8 cellular contexts compared by ENCODE assay signal in the genomic region with DNA sequence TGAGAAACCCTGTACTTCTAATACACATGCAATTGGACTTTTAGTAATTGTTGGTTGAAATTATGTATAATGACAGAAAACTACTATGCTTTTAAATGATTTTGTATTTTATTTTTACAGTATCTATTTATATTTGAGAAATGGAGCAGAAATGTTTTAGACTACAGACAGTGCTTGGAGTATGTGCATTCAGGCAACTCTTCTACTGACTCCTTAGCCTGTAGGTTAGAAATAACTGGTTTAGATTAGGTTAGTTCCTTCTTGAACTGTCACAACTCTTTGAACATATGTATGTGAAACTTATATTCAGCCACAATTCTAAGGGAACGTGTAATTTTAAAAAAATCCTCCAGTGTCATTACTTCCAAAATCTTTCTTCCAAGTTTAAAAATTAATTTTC. TPM values are rescaled to one million over a fixed set of nuclear protein-coding genes. Genes with fewer than 3 reads are reported as not detected.
A peak's percentile ranks its signal among the peaks of the same experiment; 100 is the strongest.
DNase-seq lines count a peak whose midpoint lies in the region; ATAC-seq, FAIRE-seq and TF ChIP-seq lines count a peak whose summit lies in the region.

No MANE protein-coding gene starts in this region.

- H3K4me3 ChIP-seq in A549: peak overlapping the region; percentile 94
- H3K4me3 ChIP-seq in mesenchymal stem cell (ENCODE audit: insufficient read depth in 1 of 2, low read depth in 1 of 2, low read length in 2 of 2): peak overlapping the region in 1 of 2 experiments; percentile 93

- H2BK5ac ChIP-seq in mesenchymal stem cell (ENCODE audit: low read depth, low read length, poor library complexity, severe bottlenecking): no peak overlapping the region

- H3K79me1 ChIP-seq in mesenchymal stem cell (replicated peaks; ENCODE audit: low read length, poor library complexity, severe bottlenecking): peaks cover 4% of the 10 kb centered on the region

- no peak for FAIRE-seq in A549 (lab: Jason Lieb, UNC)

- no peaks in the 10 kb centered on the region for H3K9me3 Mint-ChIP-seq in HFFc6
- H3K9me3 Mint-ChIP-seq in activated naive CD4-positive, alpha-beta T cell treated with anti-CD3 and anti-CD28 coated beads, Interleukin-2, amount 50 U/mL, for 72 hours: no peaks in the 10 kb centered on the region

- no peak for TF ChIP-seq POLR2A in A549 (IDR thresholded peaks at IDR 0.05; ENCODE audit: low read length)

- no peak for TF ChIP-seq EP300 in A549 (IDR thresholded peaks at IDR 0.05)

- 41% methylated on average over 1 of the region's 1 CpG for WGBS in A549 (ENCODE audit: missing lambda C conversion rate)
- WGBS in mesenchymal stem cell: 74% methylated on average over 1 of the region's 1 CpG

- H4K91ac ChIP-seq in mesenchymal stem cell (ENCODE audit: low read length): no peak overlapping the region

- no peaks in the 10 kb centered on the region for H3K27me3 ChIP-seq in mesenchymal stem cell (ENCODE audit: control insufficient read depth in 1 of 2, insufficient read depth in 1 of 2, low read length in 2 of 2)

- H3K23ac ChIP-seq in mesenchymal stem cell (ENCODE audit: low read length in 2 of 2): no peak overlapping the region

- CTCF ChIA-PET in A549 (lab: Yijun Ruan, JAX): no interaction called here

- no peak overlapping the region for H3K27ac Mint-ChIP-seq in HFFc6
- peak overlapping the region; percentile 89 to 92 for H3K27ac Mint-ChIP-seq in activated naive CD4-positive, alpha-beta T cell treated with anti-CD3 and anti-CD28 coated beads, Interleukin-2, amount 50 U/mL, for 72 hours

- H3K36me3 Mint-ChIP-seq in HFFc6 (ENCODE audit: low read depth): peaks cover 18% of the 10 kb centered on the region
- peaks cover 12 to 29% of the 10 kb centered on the region in 2 donors for H3K36me3 Mint-ChIP-seq in activated naive CD4-positive, alpha-beta T cell treated with anti-CD3 and anti-CD28 coated beads, Interleukin-2, amount 50 U/mL, for 72 hours

- peak overlapping the region; percentile 98 for H3K9ac ChIP-seq in mesenchymal stem cell (ENCODE audit: low read length)

- H2BK12ac ChIP-seq in mesenchymal stem cell (ENCODE audit: low read length in 2 of 2): no peak overlapping the region

- H2AFZ ChIP-seq in mesenchymal stem cell (ENCODE audit: low read depth, low read length): no peak overlapping the region

- no peak overlapping the region for H2AK5ac ChIP-seq in mesenchymal stem cell (ENCODE audit: low read length, severe bottlenecking)

- TF ChIP-seq RAD21 in A549 (conservative IDR thresholded peaks at IDR 0.05 in 1 of 2, IDR thresholded peaks at IDR 0.05 in 1 of 2): no peak

- no peak overlapping the region for H3K14ac ChIP-seq in mesenchymal stem cell (ENCODE audit: low read length in 2 of 2)

- H3K36me3 ChIP-seq in mesenchymal stem cell (ENCODE audit: control insufficient read depth in 1 of 2, insufficient read depth in 2 of 2, low read depth in 1 of 2, low read length in 2 of 2): no peaks in the 10 kb centered on the region

- no peak overlapping the region for H4K8ac ChIP-seq in mesenchymal stem cell (ENCODE audit: low read length)

- peak overlapping the region; percentile 91 for H3K4me2 ChIP-seq in A549
- no peak overlapping the region for H3K4me2 ChIP-seq in mesenchymal stem cell (ENCODE audit: low read length, poor library complexity, severe bottlenecking)

- no peak overlapping the region for H3K18ac ChIP-seq in mesenchymal stem cell (ENCODE audit: low read depth in 1 of 2, low read length in 2 of 2)

- H2BK15ac ChIP-seq in mesenchymal stem cell (ENCODE audit: low read depth, poor library complexity, severe bottlenecking): no peak overlapping the region

- TF ChIP-seq CTCF in A549 (IDR thresholded peaks at IDR 0.05): no peak
- no peak for TF ChIP-seq CTCF in HFFc6 (IDR thresholded peaks at IDR 0.05)

- H3K4me1 ChIP-seq in A549 (peaks cover 54% of the 10 kb centered on the region; the same call in 2 of the 3 replicates), mesenchymal stem cell (ENCODE audit: control insufficient read depth, insufficient read depth, low read depth, low read length) (no peaks in the 10 kb centered on the region)

- H3K9me3 ChIP-seq in A549: no peaks in the 10 kb centered on the region
- H3K9me3 ChIP-seq in mesenchymal stem cell (ENCODE audit: control insufficient read depth, low read length): no peaks in the 10 kb centered on the region

- DNase-seq in A549 (ENCODE audit: low read depth in 1 of 2, low spot score in 1 of 2) (no peak), HFFc6 (no peak), mesenchymal stem cell (no peak), NCI-H524 treated with DMSO at 0.1 percent for 48 hours (lab: John Stamatoyannopoulos, UW) (no peak), ecto neural progenitor cell (ENCODE audit: low spot score) (no peak), GM03348 (ENCODE audit: low spot score) (no peak)
- no peak for DNase-seq in activated naive CD4-positive, alpha-beta T cell treated with anti-CD3 and anti-CD28 coated beads, Interleukin-2, amount 50 U/mL, for 72 hours (ENCODE audit: low spot score in 2 of 2)

- H3K27me3 Mint-ChIP-seq in HFFc6 (ENCODE audit: insufficient read depth): peaks cover 3% of the 10 kb centered on the region

- peak overlapping the region; percentile 96 for H3K4me3 Mint-ChIP-seq in HFFc6

- H2BK120ac ChIP-seq in mesenchymal stem cell (ENCODE audit: low read depth, low read length): no peak overlapping the region

- H3K4me1 Mint-ChIP-seq in HFFc6 (ENCODE audit: low read depth): peaks cover 73% of the 10 kb centered on the region

- ATAC-seq in A549: no peak
- ATAC-seq in activated naive CD4-positive, alpha-beta T cell treated with anti-CD3 and anti-CD28 coated beads, Interleukin-2, amount 50 U/mL, for 72 hours: no peak
- ATAC-seq in HG02973 (IDR thresholded peaks at IDR 0.05; ENCODE audit: unreplicated experiment): no peak

- H3K27ac ChIP-seq in A549: no peak overlapping the region
- no peak overlapping the region for H3K27ac ChIP-seq in mesenchymal stem cell (ENCODE audit: low read length, poor library complexity, severe bottlenecking)

- H3K4ac ChIP-seq in mesenchymal stem cell (ENCODE audit: low read depth in 1 of 2, low read length in 2 of 2): no peak overlapping the region

- POLR2A ChIA-PET in A549 (lab: Yijun Ruan, JAX): no interaction called here

TF ChIP-seq in A549, 52 proteins besides CTCF, POLR2A, EP300 and RAD21:
- TF ChIP-seq FOSB (CRISPR knock-in tag; IDR thresholded peaks at IDR 0.05) (no peak), EHMT2 (IDR thresholded peaks at IDR 0.05; ENCODE audit: low read depth) (no peak)
- TF ChIP-seq, protein P1, sequence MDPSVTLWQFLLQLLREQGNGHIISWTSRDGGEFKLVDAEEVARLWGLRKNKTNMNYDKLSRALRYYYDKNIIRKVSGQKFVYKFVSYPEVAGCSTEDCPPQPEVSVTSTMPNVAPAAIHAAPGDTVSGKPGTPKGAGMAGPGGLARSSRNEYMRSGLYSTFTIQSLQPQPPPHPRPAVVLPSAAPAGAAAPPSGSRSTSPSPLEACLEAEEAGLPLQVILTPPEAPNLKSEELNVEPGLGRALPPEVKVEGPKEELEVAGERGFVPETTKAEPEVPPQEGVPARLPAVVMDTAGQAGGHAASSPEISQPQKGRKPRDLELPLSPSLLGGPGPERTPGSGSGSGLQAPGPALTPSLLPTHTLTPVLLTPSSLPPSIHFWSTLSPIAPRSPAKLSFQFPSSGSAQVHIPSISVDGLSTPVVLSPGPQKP (IDR thresholded peaks at IDR 0.05; ENCODE audit: low read depth, low read length): no peak
- TF ChIP-seq, protein P2, sequence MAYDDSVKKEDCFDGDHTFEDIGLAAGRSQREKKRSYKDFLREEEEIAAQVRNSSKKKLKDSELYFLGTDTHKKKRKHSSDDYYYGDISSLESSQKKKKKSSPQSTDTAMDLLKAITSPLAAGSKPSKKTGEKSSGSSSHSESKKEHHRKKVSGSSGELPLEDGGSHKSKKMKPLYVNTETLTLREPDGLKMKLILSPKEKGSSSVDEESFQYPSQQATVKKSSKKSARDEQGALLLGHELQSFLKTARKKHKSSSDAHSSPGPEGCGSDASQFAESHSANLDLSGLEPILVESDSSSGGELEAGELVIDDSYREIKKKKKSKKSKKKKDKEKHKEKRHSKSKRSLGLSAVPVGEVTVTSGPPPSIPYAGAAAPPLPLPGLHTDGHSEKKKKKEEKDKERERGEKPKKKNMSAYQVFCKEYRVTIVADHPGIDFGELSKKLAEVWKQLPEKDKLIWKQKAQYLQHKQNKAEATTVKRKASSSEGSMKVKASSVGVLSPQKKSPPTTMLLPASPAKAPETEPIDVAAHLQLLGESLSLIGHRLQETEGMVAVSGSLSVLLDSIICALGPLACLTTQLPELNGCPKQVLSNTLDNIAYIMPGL (CRISPR knock-in tag; IDR thresholded peaks at IDR 0.05; ENCODE audit: borderline replicate concordance): no peak
TF ChIP-seq in A549: peak in this region for 0.

RNA-seq across cellular contexts. Expression of a gene that starts 1.7 kb away (rescaled TPM):
- polyA plus RNA-seq in A549 (2011; rRNA removed) (37.0 and 51.1 TPM in 2 replicates), A549 (2017; fragmentation: RNase III; extraction: RNeasy Plus Mini Kit Qiagen cat#74134 plus additional on column Dnase treatment) (36.3 to 40.7 TPM (median 38.3 TPM) in 3 replicates)
- 21.3 and 24.9 TPM in 2 replicates for polyA plus RNA-seq in A549 (2012; cell fraction: cytosol; rRNA removed)
- 7.6 and 10.7 TPM in 2 replicates for polyA plus RNA-seq in A549 (2012; cell fraction: nucleus; rRNA removed)
- polyA minus RNA-seq in A549 (2011; rRNA and poly(A)+ RNA removed): 13.2 and 14.6 TPM in 2 replicates
- 10 to 100 TPM; 37.0 to 44.2 (median 39.5) TPM for total RNA-seq in HFFc6 (2021; fragmentation: NEBNext Ultra II Directional; extraction: Animal tissue kit (Norgen Biotek cat#: 25700))
- 10 to 100 TPM; 52.4 to 52.7 TPM for total RNA-seq in activated naive CD4-positive, alpha-beta T cell treated with anti-CD3 and anti-CD28 coated beads, Interleukin-2, amount 50 U/mL, for 72 hours
- polyA plus RNA-seq in mesenchymal stem cell (2013, experiment 1 of 2): 46.4 TPM
- polyA plus RNA-seq in mesenchymal stem cell (2013, experiment 2 of 2): 43.1 TPM

RNA-seq across cellular contexts. Expression of a gene that starts 2.2 kb away (rescaled TPM):
- polyA plus RNA-seq in A549 (2011; rRNA removed): 41.2 and 71.7 TPM in 2 replicates
- polyA plus RNA-seq in A549 (2012; cell fraction: cytosol; rRNA removed): 10.7 and 11.2 TPM in 2 replicates
- 6.3 and 10.2 TPM in 2 replicates for polyA plus RNA-seq in A549 (2012; cell fraction: nucleus; rRNA removed)
- 30.9 to 39.7 TPM (median 34.9 TPM) in 3 replicates for polyA plus RNA-seq in A549 (2017; fragmentation: RNase III; extraction: RNeasy Plus Mini Kit Qiagen cat#74134 plus additional on column Dnase treatment)
- polyA minus RNA-seq in A549 (2011; rRNA and poly(A)+ RNA removed): 27.4 and 88.4 TPM in 2 replicates
- 10 to 100 TPM; 26.8 to 35.9 (median 28.1) TPM for total RNA-seq in HFFc6 (2021; fragmentation: NEBNext Ultra II Directional; extraction: Animal tissue kit (Norgen Biotek cat#: 25700))
- 10 to 100 TPM; 63.9 to 80.7 TPM for total RNA-seq in activated naive CD4-positive, alpha-beta T cell treated with anti-CD3 and anti-CD28 coated beads, Interleukin-2, amount 50 U/mL, for 72 hours
- polyA plus RNA-seq in mesenchymal stem cell (2013, experiment 1 of 2): 14.2 TPM
- polyA plus RNA-seq in mesenchymal stem cell (2013, experiment 2 of 2): 16.1 TPM
